ENCODE assay signal across 11 cellular contexts in genomic region chr6:133955136-133955576, GRCh38. TPM values are rescaled to one million over a fixed set of nuclear protein-coding genes. Genes with fewer than 3 reads are reported as not detected.
DNase-seq lines count a peak whose midpoint lies in the region; ATAC-seq, FAIRE-seq and TF ChIP-seq lines count a peak whose summit lies in the region.
"Had no signal": no experiment of that assay in that cellular context is flagged by ENCODE, and none has a peak within 500 bp of the region (broad histone marks: within the 10 kb centered on the region; RNA-seq: fewer than 3 reads in every experiment).

No MANE protein-coding gene starts in this region.

- H3K4me1 Mint-ChIP-seq in activated naive CD8-positive, alpha-beta T cell (ENCODE audit: low read depth): peaks cover 63% of the 10 kb centered on the region

- POLR2A ChIA-PET in HEK293 (lab: Yijun Ruan, JAX): interaction anchor here (0.8 to 3.8 kb wide), 2 partner anchors 10 to 15 kb away, joined by 5 to 17 read pairs; no protein-coding TSS in a partner anchor

- no peaks in the 10 kb centered on the region for H3K27me3 Mint-ChIP-seq in activated naive CD8-positive, alpha-beta T cell

- DNase-seq in BE2C (no peak), kidney (no peak), NOMO-1 (lab: John Stamatoyannopoulos, UW; ENCODE audit: unreplicated experiment in 2 of 2) (no peak), NCI-H446 (lab: John Stamatoyannopoulos, UW) (no peak)
- DNase-seq: KG1, NCI-H345 had no signal

- H3K27ac ChIP-seq in HEK293 (ENCODE audit: extremely low read depth, low read depth, low read length) (no peak overlapping the region), kidney (ENCODE audit: low read depth in 2 of 2, low read length in 2 of 2) (no peak overlapping the region)
- H3K27ac ChIP-seq: suprapubic skin had no signal

- H3K4me1 ChIP-seq in BE2C (peaks cover 9% of the 10 kb centered on the region), HEK293 (ENCODE audit: control insufficient read depth, insufficient read depth, low read length) (peaks cover 23% of the 10 kb centered on the region), kidney (ENCODE audit: control insufficient read depth in 1 of 2, insufficient read depth in 1 of 2, low read depth in 1 of 2, low read length in 2 of 2) (peaks cover 17 to 18% of the 10 kb centered on the region in 2 donors)

- intact Hi-C loops in kidney (cut with DNase I): no loop called here

- peak overlapping the region; percentile 64 for H3K27ac Mint-ChIP-seq in activated naive CD8-positive, alpha-beta T cell

- FAIRE-seq in kidney (lab: Jason Lieb, UNC): no peak

- no peaks in the 10 kb centered on the region for H3K9me3 Mint-ChIP-seq in activated naive CD8-positive, alpha-beta T cell (ENCODE audit: low read depth)

- H3K9ac ChIP-seq in kidney (ENCODE audit: low read length in 2 of 2): no peak overlapping the region

- ATAC-seq in HG03342 (IDR thresholded peaks at IDR 0.05; ENCODE audit: unreplicated experiment) (no peak), GM19395 (IDR thresholded peaks at IDR 0.05; ENCODE audit: unreplicated experiment) (no peak)

- TF ChIP-seq CTCF in BE2C (IDR thresholded peaks at IDR 0.05; ENCODE audit: low read depth, low read length) (no peak), HEK293 (tag by site-specific recombination; IDR thresholded peaks at IDR 0.05) (no peak), kidney (IDR thresholded peaks at IDR 0.05; ENCODE audit: borderline replicate concordance, extremely low read depth, insufficient read depth) (no peak)

- no peaks in the 10 kb centered on the region for H3K27me3 ChIP-seq in BE2C
- H3K27me3 ChIP-seq: suprapubic skin had no signal

- CTCF ChIA-PET in HEK293 (lab: Yijun Ruan, JAX): interaction anchor here (0.9 to 4.8 kb wide), 7 partner anchors 11 to 386 kb away, joined by 3 to 38 read pairs (median 4); no protein-coding TSS in a partner anchor

- H3K36me3 ChIP-seq in BE2C (no peaks in the 10 kb centered on the region), HEK293 (ENCODE audit: control insufficient read depth in 2 of 2, insufficient read depth in 1 of 2, low read length in 2 of 2) (no peaks in the 10 kb centered on the region), kidney (ENCODE audit: control insufficient read depth in 1 of 2, insufficient read depth in 2 of 2, low read length in 2 of 2) (no peaks in the 10 kb centered on the region)
- H3K36me3 ChIP-seq: suprapubic skin had no signal

- peak overlapping the region; percentile 89 for H3K4me3 ChIP-seq in BE2C (ENCODE audit: low read depth, low read length)
- H3K4me3 ChIP-seq in HEK293 (ENCODE audit: low read depth, low read length): no peak overlapping the region
- peak overlapping the region; percentile 2 to 10 for H3K4me3 ChIP-seq in kidney (ENCODE audit: low read length in 2 of 2)

- H3K36me3 Mint-ChIP-seq in activated naive CD8-positive, alpha-beta T cell: no peaks in the 10 kb centered on the region

- peak overlapping the region; percentile 98 for H3K4me3 Mint-ChIP-seq in activated naive CD8-positive, alpha-beta T cell

- no peaks in the 10 kb centered on the region for H3K9me3 ChIP-seq in BE2C
- H3K9me3 ChIP-seq in HEK293 (ENCODE audit: control insufficient read depth, insufficient read depth, low read depth, low read length): no peaks in the 10 kb centered on the region
- no peaks in the 10 kb centered on the region for H3K9me3 ChIP-seq in kidney (ENCODE audit: control insufficient read depth in 1 of 2, low read length in 2 of 2)
- H3K9me3 ChIP-seq: suprapubic skin had no signal

TF ChIP-seq in HEK293, 187 proteins besides CTCF, POLR2A, EP300 and RAD21:
- TF ChIP-seq GLIS1 (tag by site-specific recombination; IDR thresholded peaks at IDR 0.05) (no peak), ZSCAN5A (tag by site-specific recombination; IDR thresholded peaks at IDR 0.05) (no peak), ZNF629 (tag by site-specific recombination; IDR thresholded peaks at IDR 0.05) (no peak), ZNF501 (tag by site-specific recombination; IDR thresholded peaks at IDR 0.05) (no peak), SCRT2 (tag by site-specific recombination; IDR thresholded peaks at IDR 0.05) (peak; percentile 85), ZBTB10 (tag by site-specific recombination; IDR thresholded peaks at IDR 0.05) (no peak), ZNF391 (tag by site-specific recombination; IDR thresholded peaks at IDR 0.05; ENCODE audit: borderline replicate concordance, low read depth) (no peak), ZNF670 (tag by site-specific recombination; IDR thresholded peaks at IDR 0.05; ENCODE audit: low read depth) (no peak)
TF ChIP-seq in HEK293: peak in this region for 1.

RNA-seq across cellular contexts. Expression of gene TBPL1, which starts 2.1 kb away (rescaled TPM):
- 63.0 TPM for polyA plus RNA-seq in BE2C (2012; ENCODE audit: insufficient read depth, insufficient read length, low read depth)
- total RNA-seq in kidney: 17.3 TPM
- 20.7 TPM for polyA plus RNA-seq in kidney (ENCODE audit: insufficient read depth, low read depth, low replicate concordance)
